In the genomic region with DNA sequence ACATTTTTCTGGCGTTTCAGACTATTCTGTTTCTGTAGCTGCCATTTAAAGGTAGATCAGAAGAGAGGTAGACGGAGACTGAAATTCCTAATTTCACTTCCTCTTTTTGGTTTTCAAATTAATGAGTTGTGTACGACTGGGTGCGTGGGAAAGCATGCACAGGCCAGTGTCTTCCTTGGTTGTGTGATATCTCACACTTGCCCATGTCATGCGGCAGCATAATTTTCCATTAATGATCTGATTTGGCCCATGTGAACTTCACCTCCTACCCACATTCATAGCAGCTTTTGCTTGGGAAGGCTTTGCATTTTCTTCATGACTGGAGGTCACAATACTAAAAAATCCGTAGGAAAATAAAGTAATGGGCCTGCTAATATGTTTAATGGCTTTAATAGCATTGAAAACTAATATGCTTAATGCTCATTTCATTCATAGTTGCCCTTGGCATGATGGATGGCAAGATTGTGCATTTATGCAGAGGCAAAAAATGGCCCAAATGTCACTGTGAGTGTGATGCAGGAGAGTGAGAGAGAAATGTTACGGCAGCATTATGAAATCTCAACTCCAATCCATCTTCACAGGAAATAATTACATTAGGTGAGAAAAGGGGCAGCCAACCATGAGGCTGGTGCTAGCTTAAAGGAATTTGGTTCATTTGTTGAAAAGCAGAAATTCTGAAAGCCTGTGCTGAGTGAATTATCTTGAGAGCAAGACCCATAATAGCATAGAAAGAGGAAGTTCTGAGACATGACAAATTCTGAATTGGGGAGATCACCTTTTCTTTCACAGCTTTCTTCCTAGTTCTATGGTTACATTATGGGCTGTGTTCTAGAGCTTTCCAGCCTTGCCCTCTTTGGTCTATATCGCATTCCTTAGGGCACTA, we compare ENCODE assay signal across 11 cellular contexts.
A peak's percentile ranks its signal among the peaks of the same experiment; 100 is the strongest.
DNase-seq lines count a peak whose midpoint lies in the region; ATAC-seq lines count a peak whose summit lies in the region.
"Had no signal": no experiment of that assay in that cellular context is flagged by ENCODE, and none has a peak within 500 bp of the region (broad histone marks: within the 10 kb centered on the region; RNA-seq: fewer than 3 reads in every experiment).

No MANE protein-coding gene starts in this region.

- DNase-seq in immature natural killer cell (no peak), cerebellar cortex (ENCODE audit: low spot score) (no peak), NCI-H82 (lab: John Stamatoyannopoulos, UW) (no peak)
- no peak for DNase-seq in T-helper 2 cell treated with Interferon-gamma antibody and Interleukin-4, amounts not matched to agents 5 μg/mL and 100 μg/mL, for 36 hours (ENCODE audit: low spot score)
- DNase-seq: DMS79, gastrocnemius medialis had no signal

- peak; percentile 60 for ATAC-seq in GM18520 (IDR thresholded peaks at IDR 0.05; ENCODE audit: unreplicated experiment)
- ATAC-seq in GM21723 (IDR thresholded peaks at IDR 0.05; ENCODE audit: unreplicated experiment): peak; percentile 88
- peak; percentile 82 for ATAC-seq in HG03439 (IDR thresholded peaks at IDR 0.05; ENCODE audit: unreplicated experiment)
- peak; percentile 29 for ATAC-seq in esophagus mucosa
- ATAC-seq: gastrocnemius medialis had no signal

- H3K9me3 Mint-ChIP-seq in immature natural killer cell: peaks cover under 1 to 13% (median 6%) of the 10 kb centered on the region in 6 donors
- peaks cover 8% of the 10 kb centered on the region for H3K9me3 Mint-ChIP-seq in T-helper 2 cell treated with Interferon-gamma antibody and Interleukin-4, amounts not matched to agents 5 μg/mL and 100 μg/mL, for 36 hours

- H3K4me1 Mint-ChIP-seq in immature natural killer cell: peaks cover 0 to 1% of the 10 kb centered on the region in 2 donors
- no peaks in the 10 kb centered on the region for H3K4me1 Mint-ChIP-seq in T-helper 2 cell treated with Interferon-gamma antibody and Interleukin-4, amounts not matched to agents 5 μg/mL and 100 μg/mL, for 36 hours (ENCODE audit: low read depth)
- H3K4me1 Mint-ChIP-seq: neural progenitor cell had no signal

- H3K27ac Mint-ChIP-seq in immature natural killer cell: no peak overlapping the region
- H3K27ac Mint-ChIP-seq in T-helper 2 cell treated with Interferon-gamma antibody and Interleukin-4, amounts not matched to agents 5 μg/mL and 100 μg/mL, for 36 hours: no peak overlapping the region
- H3K27ac Mint-ChIP-seq: neural progenitor cell had no signal

- H3K4me3 Mint-ChIP-seq in immature natural killer cell: no peak overlapping the region
- H3K4me3 Mint-ChIP-seq in T-helper 2 cell treated with Interferon-gamma antibody and Interleukin-4, amounts not matched to agents 5 μg/mL and 100 μg/mL, for 36 hours: no peak overlapping the region
- H3K4me3 Mint-ChIP-seq: neural progenitor cell had no signal

- H3K36me3 Mint-ChIP-seq in immature natural killer cell: no peaks in the 10 kb centered on the region
- H3K36me3 Mint-ChIP-seq in T-helper 2 cell treated with Interferon-gamma antibody and Interleukin-4, amounts not matched to agents 5 μg/mL and 100 μg/mL, for 36 hours (ENCODE audit: low read depth): no peaks in the 10 kb centered on the region
- H3K36me3 Mint-ChIP-seq: neural progenitor cell had no signal

- peaks cover 9 to 17% (median 11%) of the 10 kb centered on the region in 3 donors for H3K27me3 Mint-ChIP-seq in immature natural killer cell (ENCODE audit: low read depth in 3 of 3)
- peaks cover 6% of the 10 kb centered on the region for H3K27me3 Mint-ChIP-seq in T-helper 2 cell treated with Interferon-gamma antibody and Interleukin-4, amounts not matched to agents 5 μg/mL and 100 μg/mL, for 36 hours (ENCODE audit: low read depth)

Comparison
In these comparisons a context has a peak if more than half of its experiments do, and no peak if none do; other contexts are left out.
1. ATAC-seq: peak in every context shown above with its lines; median percentile 88 in GM21723; 82 in HG03439; 60 in GM18520; 29 in esophagus mucosa.